In genomic region chr22:22703715-22704114, GRCh38 we compare ENCODE assay signal across 21 cellular contexts. TPM values are rescaled to one million over a fixed set of nuclear protein-coding genes. Genes with fewer than 3 reads are reported as not detected.
DNase-seq lines count a peak whose midpoint lies in the region; ATAC-seq and TF ChIP-seq lines count a peak whose summit lies in the region.
"Had no signal": no experiment of that assay in that cellular context is flagged by ENCODE, and none has a peak within 500 bp of the region (broad histone marks: within the 10 kb centered on the region; RNA-seq: fewer than 3 reads in every experiment).

No MANE protein-coding gene starts in this region.

- H3K4me2 ChIP-seq in DOHH2 (ENCODE audit: low read length) (peak overlapping the region; percentile 29), GM23338 (no peak overlapping the region)

- H3K4me1 ChIP-seq in DOHH2 (ENCODE audit: control insufficient read depth, low read length), result peaks cover 100% of the 10 kb centered on the region
- no peaks in the 10 kb centered on the region for H3K4me1 ChIP-seq in GM23338 (ENCODE audit: insufficient read depth)
- H3K4me1 ChIP-seq: adrenal gland had no signal

- H3K27ac ChIP-seq in DOHH2 (ENCODE audit: low read depth, low read length), result peak overlapping the region; percentile 99
- H3K27ac ChIP-seq in GM23338 (ENCODE audit: low read depth), result no peak overlapping the region
- H3K27ac ChIP-seq: adrenal gland, thoracic aorta, WERI-Rb-1 had no signal

- H3K36me3 ChIP-seq in DOHH2 (ENCODE audit: control insufficient read depth, low read length) (no peaks in the 10 kb centered on the region; the same call in 1 of the 2 replicates), GM23338 (ENCODE audit: insufficient read depth) (no peaks in the 10 kb centered on the region)
- H3K36me3 ChIP-seq: adrenal gland, thoracic aorta, WERI-Rb-1 had no signal

- H3K4me3 Mint-ChIP-seq in GM23338, result no peak overlapping the region
- H3K4me3 Mint-ChIP-seq: activated CD8-positive, alpha-beta T cell treated with anti-CD3 and anti-CD28 coated beads for 36 hours; CD14-positive monocyte; naive thymus-derived CD8-positive, alpha-beta T cell had no signal

- H3K27me3 Mint-ChIP-seq in GM23338 (ENCODE audit: insufficient read depth, low read depth, poor library complexity), result peaks cover 67% of the 10 kb centered on the region
- H3K27me3 Mint-ChIP-seq: activated CD8-positive, alpha-beta T cell treated with anti-CD3 and anti-CD28 coated beads for 36 hours; naive thymus-derived CD8-positive, alpha-beta T cell had no signal

- H3F3A ChIP-seq in DOHH2 (ENCODE audit: control insufficient read depth, insufficient read depth), result peaks cover 32% of the 10 kb centered on the region
- no peaks in the 10 kb centered on the region for H3F3A ChIP-seq in GM23338 (replicated peaks; ENCODE audit: low read depth)

- no peak for ATAC-seq in GM21576 (IDR thresholded peaks at IDR 0.05; ENCODE audit: unreplicated experiment)
- no peak for ATAC-seq in GM23338
- ATAC-seq: activated CD8-positive, alpha-beta T cell treated with anti-CD3 and anti-CD28 coated beads for 36 hours; naive thymus-derived CD8-positive, alpha-beta T cell had no signal

- no peaks in the 10 kb centered on the region for H3K36me3 Mint-ChIP-seq in GM23338 (ENCODE audit: low read depth)
- H3K36me3 Mint-ChIP-seq: CD14-positive monocyte; naive thymus-derived CD8-positive, alpha-beta T cell had no signal

- H3K27me3 ChIP-seq in DOHH2 (ENCODE audit: control insufficient read depth, low read length) (no peaks in the 10 kb centered on the region), GM23338 (ENCODE audit: insufficient read depth) (peaks cover 100% of the 10 kb centered on the region)
- H3K27me3 ChIP-seq: adrenal gland had no signal

- H3K4me3 ChIP-seq in DOHH2 (ENCODE audit: low read length) (no peak overlapping the region), GM23338 (no peak overlapping the region)
- H3K4me3 ChIP-seq: adrenal gland, thoracic aorta had no signal

- no peaks in the 10 kb centered on the region for H3K9me3 ChIP-seq in DOHH2 (ENCODE audit: control insufficient read depth, insufficient read depth, low read length)
- H3K9me3 ChIP-seq: adrenal gland, thoracic aorta had no signal

- no peak overlapping the region for H3K27ac Mint-ChIP-seq in GM23338
- H3K27ac Mint-ChIP-seq: activated CD8-positive, alpha-beta T cell treated with anti-CD3 and anti-CD28 coated beads for 36 hours; CD14-positive monocyte had no signal

- H2AFZ ChIP-seq in GM23338, result no peak overlapping the region

- H3K79me2 ChIP-seq in DOHH2 (ENCODE audit: control insufficient read depth, low read length), result no peaks in the 10 kb centered on the region
- H3K79me2 ChIP-seq in GM23338 (replicated peaks; ENCODE audit: insufficient read depth), result no peaks in the 10 kb centered on the region

- H3K4me1 Mint-ChIP-seq in GM23338, result no peaks in the 10 kb centered on the region

- H4K20me1 ChIP-seq in DOHH2 (ENCODE audit: control insufficient read depth, insufficient read depth, low read depth, low read length), result no peaks in the 10 kb centered on the region
- no peaks in the 10 kb centered on the region; the same call in 1 of the 2 replicates for H4K20me1 ChIP-seq in GM23338 (replicated peaks; ENCODE audit: insufficient read depth)

- no peaks in the 10 kb centered on the region for H3K9me3 Mint-ChIP-seq in GM23338
- H3K9me3 Mint-ChIP-seq: activated CD8-positive, alpha-beta T cell treated with anti-CD3 and anti-CD28 coated beads for 36 hours; CD14-positive monocyte; naive thymus-derived CD8-positive, alpha-beta T cell had no signal

- DNase-seq in M059J (ENCODE audit: low read depth) (peak; percentile 7), ecto neural progenitor cell (ENCODE audit: low spot score) (peak; percentile 25), non-pigmented ciliary epithelial cell (ENCODE audit: low read depth) (peak; percentile 66), GM23338 (ENCODE audit: low spot score) (no peak), SKM-1 (lab: John Stamatoyannopoulos, UW; ENCODE audit: unreplicated experiment) (no peak)
- DNase-seq: activated CD8-positive, alpha-beta T cell treated with anti-CD3 and anti-CD28 coated beads for 36 hours; central memory CD4-positive, alpha-beta T cell; H7; naive thymus-derived CD8-positive, alpha-beta T cell; NCI-H1694; NCI-H345; NK-92 treated with Interleukin-12 subunit alpha and Interleukin-12 subunit beta, amount 100 ng/mL, for 24 hours; Right ventricle myocardium superior; WERI-Rb-1 had no signal

- TF ChIP-seq CTCF in DOHH2 (IDR thresholded peaks at IDR 0.05; ENCODE audit: low read depth, low read length, poor library complexity, severe bottlenecking), result no peak
- TF ChIP-seq CTCF in GM23338 (conservative IDR thresholded peaks at IDR 0.05; ENCODE audit: low read depth in 2 of 2), result no peak

- no peaks in the 10 kb centered on the region for H3K9me2 ChIP-seq in DOHH2 (replicated peaks; ENCODE audit: control insufficient read depth, low read length)
- no peaks in the 10 kb centered on the region for H3K9me2 ChIP-seq in GM23338 (ENCODE audit: insufficient read depth)

TF ChIP-seq in GM23338, 12 proteins besides CTCF, POLR2A, EP300 and RAD21:
- TF ChIP-seq STAT1 (IDR thresholded peaks at IDR 0.05; ENCODE audit: unreplicated experiment), result no peak
- no peak for TF ChIP-seq REST (IDR thresholded peaks at IDR 0.05; ENCODE audit: unreplicated experiment)
TF ChIP-seq in GM23338: peak in this region for 0.

RNA-seq across cellular contexts. Expression of gene GGTLC2, which starts 59.3 kb away (rescaled TPM):
- not detected in 2 replicates for total RNA-seq in M059J (2014; rRNA removed; shearing (Covaris generic))
- not detected in 2 replicates for total RNA-seq in GM23338 (2014; rRNA removed; shearing (Covaris generic))
- not detected in 2 replicates for polyA plus RNA-seq in GM23338 (2016; fragmentation: Nextera tagmentation; extraction: Ambion mirVana)
- total RNA-seq: activated CD8-positive, alpha-beta T cell treated with anti-CD3 and anti-CD28 coated beads for 36 hours; adrenal gland; H7; lung microvascular endothelial cell; naive thymus-derived CD8-positive, alpha-beta T cell; Right ventricle myocardium superior; T-helper 1 cell treated with Interleukin-12 subunit alpha and Interleukin-12 subunit beta and Interleukin-4 antibody, amounts not matched to agents 30 ng/mL and 1 ng/mL, for 36 hours; thoracic aorta had no signal
- polyA plus RNA-seq: adrenal gland; CD14-positive monocyte; naive thymus-derived CD8-positive, alpha-beta T cell had no signal

Comparison
In these comparisons a context has a peak if more than half of its experiments do, and no peak if none do; other contexts are left out.
1. DNase-seq: peak in M059J (single experiment), ecto neural progenitor cell (single experiment) and non-pigmented ciliary epithelial cell (single experiment); none in GM23338 (single experiment) and SKM-1 (single experiment).